In the genomic region with DNA sequence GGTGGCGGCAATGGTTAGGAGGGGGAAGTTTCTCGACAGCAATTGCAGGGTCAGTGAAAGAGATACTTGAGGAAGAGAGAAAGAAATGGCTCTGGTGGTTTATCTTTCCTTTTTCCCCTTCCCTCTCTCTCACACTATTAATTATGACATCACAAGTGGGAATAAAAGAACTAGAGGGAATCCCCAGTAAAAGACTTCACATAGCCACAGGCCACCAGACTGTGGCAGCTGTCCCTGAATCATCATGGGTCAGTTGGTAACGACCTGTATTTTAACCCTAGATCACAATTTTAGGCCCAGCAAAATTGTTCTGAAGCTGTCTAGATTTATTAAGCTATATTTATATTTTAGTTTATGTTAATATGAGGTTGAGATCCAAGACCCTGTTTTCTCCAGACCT, we compare ENCODE assay signal across 12 cellular contexts. TPM values are rescaled to one million over a fixed set of nuclear protein-coding genes. Genes with fewer than 3 reads are reported as not detected.
A peak's percentile ranks its signal among the peaks of the same experiment; 100 is the strongest.
DNase-seq lines count a peak whose midpoint lies in the region; ATAC-seq, FAIRE-seq and TF ChIP-seq lines count a peak whose summit lies in the region.
"Had no signal": no experiment of that assay in that cellular context is flagged by ENCODE, and none has a peak within 500 bp of the region (broad histone marks: within the 10 kb centered on the region; RNA-seq: fewer than 3 reads in every experiment).

No MANE protein-coding gene starts in this region.

- DNase-seq in A172 (ENCODE audit: low spot score) (peak; percentile 37), NCI-H69 (lab: John Stamatoyannopoulos, UW) (peak; percentile 9), endothelial cell of umbilical vein (ENCODE audit: low read depth, low spot score) (no peak), osteoblast (ENCODE audit: insufficient read length, low spot score, missing footprints) (no peak), OCI-M2 (lab: John Stamatoyannopoulos, UW; ENCODE audit: unreplicated experiment) (no peak), endothelial cell (ENCODE audit: low spot score) (no peak), DMS153 treated with DMSO at 0.1 percent for 48 hours (lab: John Stamatoyannopoulos, UW; ENCODE audit: unreplicated experiment) (no peak)
- DNase-seq: amygdala, foreskin melanocyte, NCI-H526 treated with DMSO at 0.1 percent for 48 hours had no signal

- POLR2A ChIA-PET in endothelial cell of umbilical vein (lab: Charles Lee) = interaction anchor here (1.2 to 1.4 kb wide), 2 partner anchors 9 to 74 kb away, joined by 3 read pairs; no protein-coding TSS in a partner anchor

- no TSS peak for BruUV-seq in endothelial cell of umbilical vein (replicated peaks; lab: Mats Ljungman, UMichigan)

- H3K9ac ChIP-seq in endothelial cell of umbilical vein (replicated peaks; ENCODE audit: extremely low read depth, insufficient read depth, low read length) = no peak overlapping the region

- no peaks in the 10 kb centered on the region for H3K27me3 Mint-ChIP-seq in endothelial cell (ENCODE audit: unreplicated experiment)

- no peak for TF ChIP-seq CTCF in endothelial cell of umbilical vein (IDR thresholded peaks at IDR 0.05; ENCODE audit: extremely low read depth in 1 of 2, insufficient read depth in 1 of 2, low read depth in 1 of 2, low read length in 2 of 2)
- TF ChIP-seq CTCF in osteoblast (IDR thresholded peaks at IDR 0.05; ENCODE audit: extremely low read depth, low read depth, low read length) = no peak
- TF ChIP-seq CTCF in endothelial cell (IDR thresholded peaks at IDR 0.05; ENCODE audit: unreplicated experiment) = no peak

- peaks cover 3% of the 10 kb centered on the region for H3K4me1 Mint-ChIP-seq in endothelial cell (ENCODE audit: unreplicated experiment)

- no peaks in the 10 kb centered on the region for H3K36me3 Mint-ChIP-seq in endothelial cell (ENCODE audit: low read depth, unreplicated experiment)

- no peak for ATAC-seq in GM21737 (IDR thresholded peaks at IDR 0.05; ENCODE audit: unreplicated experiment)

- H3K79me2 ChIP-seq in endothelial cell of umbilical vein (ENCODE audit: control insufficient read depth, insufficient read depth, low read length) = peaks cover 98% of the 10 kb centered on the region
- H3K79me2 ChIP-seq in osteoblast (ENCODE audit: insufficient read depth, low read length) = peaks cover 97% of the 10 kb centered on the region

- no peak overlapping the region for H3K4me3 Mint-ChIP-seq in endothelial cell (ENCODE audit: unreplicated experiment)

- no peak overlapping the region for H3K27ac Mint-ChIP-seq in endothelial cell (ENCODE audit: unreplicated experiment)

- no peak overlapping the region for H3K4me2 ChIP-seq in endothelial cell of umbilical vein (ENCODE audit: insufficient read depth, low read length)
- peak overlapping the region; percentile 22 for H3K4me2 ChIP-seq in osteoblast (ENCODE audit: insufficient read depth, low read length)

- H3K4me3 ChIP-seq in endothelial cell of umbilical vein (replicated peaks in 1 of 3; ENCODE audit: insufficient read depth in 1 of 3, low read depth in 1 of 3, low read length in 3 of 3) = no peak overlapping the region
- H3K4me3 ChIP-seq in osteoblast (ENCODE audit: insufficient read depth, low read length) = no peak overlapping the region

- no peaks in the 10 kb centered on the region for H3K27me3 ChIP-seq in endothelial cell of umbilical vein (ENCODE audit: control insufficient read depth in 2 of 2, insufficient read depth in 2 of 2, low read length in 2 of 2)
- H3K27me3 ChIP-seq in osteoblast (ENCODE audit: insufficient read depth, low read length) = no peaks in the 10 kb centered on the region

- no peaks in the 10 kb centered on the region for H3K9me3 Mint-ChIP-seq in endothelial cell (ENCODE audit: unreplicated experiment)

- H4K20me1 ChIP-seq in endothelial cell of umbilical vein (replicated peaks; ENCODE audit: control insufficient read depth, extremely low read depth, insufficient read depth, low read length) (no peaks in the 10 kb centered on the region), osteoblast (ENCODE audit: insufficient read depth, low read length) (peaks cover 23% of the 10 kb centered on the region)

- H3K36me3 ChIP-seq in endothelial cell of umbilical vein (ENCODE audit: control insufficient read depth in 2 of 2, extremely low read depth in 1 of 2, insufficient read depth in 2 of 2, low read length in 2 of 2) (peaks cover 4 to 10% of the 10 kb centered on the region in 2 experiments), osteoblast (ENCODE audit: insufficient read depth, low read length) (peaks cover 21% of the 10 kb centered on the region)

- dilution Hi-C loops in endothelial cell of umbilical vein (cut with MboI; ENCODE audit: extremely low pct_ligation_motif_present, low sequenced_read_pairs) = no loop called here

- intact Hi-C loops in endothelial cell of umbilical vein (cut with micrococcal nuclease) = no loop called here

- H3K9me1 ChIP-seq in endothelial cell of umbilical vein (replicated peaks; ENCODE audit: control insufficient read depth, extremely low read depth, insufficient read depth, low read length) = no peaks in the 10 kb centered on the region

- TF ChIP-seq POLR2A in endothelial cell of umbilical vein (IDR thresholded peaks at IDR 0.05; ENCODE audit: low read depth, low read length) = no peak

- H3K4me1 ChIP-seq in endothelial cell of umbilical vein (ENCODE audit: control insufficient read depth, extremely low read depth, insufficient read depth, low read length) = peaks cover 42% of the 10 kb centered on the region
- peaks cover 38% of the 10 kb centered on the region for H3K4me1 ChIP-seq in osteoblast (ENCODE audit: insufficient read depth, low read length)

- H3K9me3 ChIP-seq in endothelial cell of umbilical vein (replicated peaks; ENCODE audit: control insufficient read depth, insufficient read depth, low read length) = no peaks in the 10 kb centered on the region
- H3K9me3 ChIP-seq in osteoblast (ENCODE audit: low read depth, low read length) = no peaks in the 10 kb centered on the region

- H3K27ac ChIP-seq in endothelial cell of umbilical vein (ENCODE audit: insufficient read depth, low read depth, low read length) (peak overlapping the region; percentile 15), osteoblast (ENCODE audit: low read depth, low read length) (peak overlapping the region; percentile 84)

- CTCF ChIA-PET in endothelial cell of umbilical vein (lab: Charles Lee) = interaction anchor here (1.0 kb wide), 1 partner anchor 134 kb away, joined by 3 read pairs; no protein-coding TSS in a partner anchor

- no peak overlapping the region for H2AFZ ChIP-seq in endothelial cell of umbilical vein (ENCODE audit: low read depth, low read length)
- H2AFZ ChIP-seq in osteoblast (ENCODE audit: low read length) = no peak overlapping the region

- FAIRE-seq in endothelial cell of umbilical vein (lab: Jason Lieb, UNC) = no peak
- FAIRE-seq: GM18507 had no signal

TF ChIP-seq in endothelial cell of umbilical vein, 7 proteins besides CTCF, POLR2A, EP300 and RAD21:
- no peak for TF ChIP-seq EZH2 (IDR thresholded peaks at IDR 0.05; ENCODE audit: borderline replicate concordance, low read depth, low read length, severe bottlenecking)

RNA-seq across cellular contexts. Expression of a gene that starts 40.3 kb away (rescaled TPM):
- total RNA-seq in A172 (2014; rRNA removed; shearing (Covaris generic)) = 137 and 161 TPM in 2 replicates
- 362 and 385 TPM in 2 replicates for total RNA-seq in endothelial cell of umbilical vein
- polyA plus RNA-seq in endothelial cell of umbilical vein = 151 and 179 TPM in 2 replicates
- polyA plus RNA-seq in endothelial cell of umbilical vein (2011; cell fraction: cytosol; rRNA removed) = 158 and 192 TPM in 2 replicates
- 245 and 296 TPM in 2 replicates for polyA plus RNA-seq in endothelial cell of umbilical vein (2011; cell fraction: nucleus; rRNA removed)
- polyA plus RNA-seq in endothelial cell of umbilical vein (2012) = 100 and 148 TPM in 2 replicates
- 604 and 704 TPM in 2 replicates for polyA minus RNA-seq in endothelial cell of umbilical vein
- polyA minus RNA-seq in endothelial cell of umbilical vein (2011; cell fraction: cytosol; rRNA and poly(A)+ RNA removed) = 107 TPM
- polyA minus RNA-seq in endothelial cell of umbilical vein (2011; cell fraction: nucleus; rRNA and poly(A)+ RNA removed) = 897 and 1,083 TPM in 2 replicates
- total RNA-seq in osteoblast = 483 and 545 TPM in 2 replicates
- total RNA-seq in endothelial cell (ENCODE audit: unreplicated experiment) = 54.1 TPM

Comparison
In these comparisons a context has a peak if more than half of its experiments do, and no peak if none do; other contexts are left out.
1. DNase-seq: peak in A172 (single experiment) and NCI-H69 (single experiment); none in endothelial cell of umbilical vein (single experiment), osteoblast (single experiment), OCI-M2 (single experiment), endothelial cell (single experiment) and DMS153 treated with DMSO at 0.1 percent for 48 hours (single experiment).